In the genomic region with DNA sequence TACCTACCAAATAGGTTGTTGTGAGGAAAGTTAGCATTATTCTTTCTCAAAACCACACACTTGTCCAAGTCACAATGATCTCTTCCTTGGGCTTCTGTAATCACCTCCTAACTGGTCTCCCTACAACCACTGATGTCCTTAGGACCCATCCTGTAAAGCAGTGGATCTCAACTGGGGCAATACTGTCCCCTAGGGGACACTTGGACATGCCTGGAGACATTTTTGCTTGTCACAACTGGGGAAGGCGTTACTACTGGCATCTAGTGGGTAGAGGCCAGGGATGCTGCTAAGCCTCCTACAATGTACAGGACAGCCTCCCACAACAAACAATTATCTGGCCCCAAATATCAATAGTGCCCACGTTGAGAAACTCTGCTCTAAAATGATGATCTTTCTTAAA, we compare ENCODE assay signal across 8 cellular contexts.
DNase-seq lines count a peak whose midpoint lies in the region; ATAC-seq and TF ChIP-seq lines count a peak whose summit lies in the region.

No MANE protein-coding gene starts in this region.

- H3K36me3 ChIP-seq in parathyroid adenoma (ENCODE audit: control insufficient read depth, insufficient read depth, low read length), result no peaks in the 10 kb centered on the region

- no peaks in the 10 kb centered on the region for H3K27me3 ChIP-seq in parathyroid adenoma (ENCODE audit: control insufficient read depth, insufficient read depth, low read length)

- H3K36me3 Mint-ChIP-seq in activated CD8-positive, alpha-beta memory T cell treated with anti-CD3 and anti-CD28 coated beads, Interleukin-2, amount 10 ng/mL, durations not matched to agents 7 days and 5 days, result no peaks in the 10 kb centered on the region

- no peaks in the 10 kb centered on the region for H3K9me3 ChIP-seq in parathyroid adenoma (ENCODE audit: control insufficient read depth, low read length)

- ATAC-seq in activated CD8-positive, alpha-beta memory T cell treated with anti-CD3 and anti-CD28 coated beads, Interleukin-2, amount 10 ng/mL, durations not matched to agents 7 days and 5 days, result peak; percentile 39
- ATAC-seq in HG03095 (IDR thresholded peaks at IDR 0.05; ENCODE audit: unreplicated experiment), result peak; percentile 78

- no peak overlapping the region for H3K4me3 ChIP-seq in foreskin fibroblast (ENCODE audit: low read depth in 1 of 2, low read length in 2 of 2)
- no peak overlapping the region for H3K4me3 ChIP-seq in parathyroid adenoma (ENCODE audit: low read depth, low read length)

- DNase-seq in activated CD8-positive, alpha-beta memory T cell treated with anti-CD3 and anti-CD28 coated beads, Interleukin-2, amount 10 ng/mL, durations not matched to agents 7 days and 5 days, result peak; percentile 41
- DNase-seq in activated CD8-positive, alpha-beta memory T cell treated with anti-CD3 and anti-CD28 coated beads for 24 hours, result no peak
- DNase-seq in SW480 (ENCODE audit: low spot score) (peak; percentile 8), foreskin fibroblast (peak; percentile 15 to 43), SHP77 (lab: John Stamatoyannopoulos, UW) (no peak), NCI-H2227 treated with DMSO at 0.1 percent for 48 hours (lab: John Stamatoyannopoulos, UW) (no peak)

- H3K4me2 ChIP-seq in parathyroid adenoma (ENCODE audit: low read length), result no peak overlapping the region

- no peaks in the 10 kb centered on the region for H3K4me1 Mint-ChIP-seq in activated CD8-positive, alpha-beta memory T cell treated with anti-CD3 and anti-CD28 coated beads, Interleukin-2, amount 10 ng/mL, durations not matched to agents 7 days and 5 days

- TF ChIP-seq CTCF in foreskin fibroblast (IDR thresholded peaks at IDR 0.05; ENCODE audit: low read depth, low read length) (peak; percentile 36), parathyroid adenoma (IDR thresholded peaks at IDR 0.05) (peak; percentile 37)

- no peaks in the 10 kb centered on the region for H3K9me3 Mint-ChIP-seq in activated CD8-positive, alpha-beta memory T cell treated with anti-CD3 and anti-CD28 coated beads, Interleukin-2, amount 10 ng/mL, durations not matched to agents 7 days and 5 days (ENCODE audit: low read depth)

- H3K4me1 ChIP-seq in parathyroid adenoma, result no peaks in the 10 kb centered on the region

- H3K27me3 Mint-ChIP-seq in activated CD8-positive, alpha-beta memory T cell treated with anti-CD3 and anti-CD28 coated beads, Interleukin-2, amount 10 ng/mL, durations not matched to agents 7 days and 5 days, result no peaks in the 10 kb centered on the region

- no peak overlapping the region for H3K27ac ChIP-seq in parathyroid adenoma

- no peak overlapping the region for H2AFZ ChIP-seq in parathyroid adenoma

- no peak overlapping the region for H3K27ac Mint-ChIP-seq in activated CD8-positive, alpha-beta memory T cell treated with anti-CD3 and anti-CD28 coated beads, Interleukin-2, amount 10 ng/mL, durations not matched to agents 7 days and 5 days

- H3K4me3 Mint-ChIP-seq in activated CD8-positive, alpha-beta memory T cell treated with anti-CD3 and anti-CD28 coated beads, Interleukin-2, amount 10 ng/mL, durations not matched to agents 7 days and 5 days, result no peak overlapping the region

- H3K79me2 ChIP-seq in parathyroid adenoma, result no peaks in the 10 kb centered on the region

- H3K9ac ChIP-seq in parathyroid adenoma, result no peak overlapping the region

- CTCF ChIA-PET in activated CD8-positive, alpha-beta memory T cell treated with anti-CD3 and anti-CD28 coated beads, Interleukin-2, amount 10 ng/mL, durations not matched to agents 7 days and 5 days (lab: Charles Lee), result no interaction called here

Comparison
In these comparisons a context has a peak if more than half of its experiments do, and no peak if none do; other contexts are left out.
1. DNase-seq: peak in activated CD8-positive, alpha-beta memory T cell treated with anti-CD3 and anti-CD28 coated beads, Interleukin-2, amount 10 ng/mL, durations not matched to agents 7 days and 5 days (single experiment), SW480 (single experiment) and foreskin fibroblast (2 of 2); none in activated CD8-positive, alpha-beta memory T cell treated with anti-CD3 and anti-CD28 coated beads for 24 hours (single experiment), SHP77 (0 of 2) and NCI-H2227 treated with DMSO at 0.1 percent for 48 hours (single experiment).